18 cellular contexts compared by ENCODE assay signal in the genomic region with DNA sequence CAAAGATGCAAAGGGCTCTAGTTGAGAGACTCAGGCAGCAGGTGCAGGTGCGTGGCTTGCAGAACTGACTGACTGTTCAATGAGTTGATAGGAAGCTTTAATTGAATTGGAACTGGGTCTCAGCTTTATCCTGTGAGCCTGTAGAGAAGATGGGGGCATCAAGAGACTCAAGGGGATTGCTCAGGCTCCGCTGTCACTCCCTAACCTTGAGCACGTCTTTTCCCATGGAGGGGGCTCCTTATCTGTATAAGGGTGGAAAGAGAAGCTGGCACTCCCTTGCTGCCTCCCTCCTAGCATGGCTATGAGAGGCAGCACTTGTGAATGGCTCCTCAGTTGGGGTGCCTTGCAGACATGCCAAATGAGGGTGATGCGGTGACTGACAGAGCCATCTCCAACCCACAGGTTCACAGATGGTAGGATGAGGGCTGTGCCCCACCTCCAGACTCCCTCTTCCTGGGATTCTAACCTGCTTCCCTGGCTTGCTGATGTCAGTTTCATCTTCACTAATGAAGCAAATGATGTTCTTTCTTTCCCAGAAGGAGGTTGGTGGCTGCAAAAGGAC. TPM values are rescaled to one million over a fixed set of nuclear protein-coding genes. Genes with fewer than 3 reads are reported as not detected.
A peak's percentile ranks its signal among the peaks of the same experiment; 100 is the strongest.
DNase-seq lines count a peak whose midpoint lies in the region; ATAC-seq and TF ChIP-seq lines count a peak whose summit lies in the region.
"Had no signal": no experiment of that assay in that cellular context is flagged by ENCODE, and none has a peak within 500 bp of the region (broad histone marks: within the 10 kb centered on the region; RNA-seq: fewer than 3 reads in every experiment).

No MANE protein-coding gene starts in this region.

- TF ChIP-seq CTCF in RWPE1 (conservative IDR thresholded peaks at IDR 0.05; ENCODE audit: low read depth), result no peak

- POLR2A ChIA-PET in RWPE1 (lab: Yijun Ruan, JAX; ENCODE audit: low non-redundant PET), result no interaction called here

- DNase-seq in activated T-cell treated with anti-CD3 and anti-CD28 coated beads, Interleukin-2, amount 50 U/mL, for 72 hours, result no peak
- DNase-seq in activated T-cell treated with anti-CD3 and anti-CD28 coated beads, Interleukin-2, amount 50 U/mL, for 1 hour, result no peak
- DNase-seq in RWPE1 (ENCODE audit: low spot score) (no peak), left lobe of liver (ENCODE audit: low spot score) (peak; percentile 26), OCI-M1 (lab: John Stamatoyannopoulos, UW) (no peak)
- DNase-seq in stimulated activated CD8-positive, alpha-beta memory T cell treated with anti-CD3 and anti-CD28 coated beads, Interleukin-4, amount 100 ng/mL, for 48 hours, result peak; percentile 16
- DNase-seq: CD4-positive, CD25-positive, alpha-beta regulatory T cell; CD8-positive, alpha-beta memory T cell; COR-L47; DMS 273 treated with DMSO at 0.1 percent for 48 hours; DND-41; EL; H9 had no signal

- H3K27ac ChIP-seq in RWPE1, result peak overlapping the region; percentile 97
- H3K27ac ChIP-seq: BLaER1 treated with 17β-estradiol and CSF1 and Interleukin-3, amounts not matched to agents 10 nM and 100 nM had no signal

- peaks cover 0 to 9% of the 10 kb centered on the region in 2 donors for H3K36me3 Mint-ChIP-seq in activated T-cell treated with anti-CD3 and anti-CD28 coated beads, Interleukin-2, amount 50 U/mL, for 72 hours (ENCODE audit: insufficient read depth in 2 of 2)

- ATAC-seq in activated T-cell treated with anti-CD3 and anti-CD28 coated beads, Interleukin-2, amount 50 U/mL, for 72 hours (replicated peaks in 1 of 2), result peak; percentile 11 to 13
- ATAC-seq in left lobe of liver, result no peak
- no peak for ATAC-seq in HG03342 (IDR thresholded peaks at IDR 0.05; ENCODE audit: unreplicated experiment)
- ATAC-seq: GM12878, HepG2 had no signal

- no peak overlapping the region for H3K27ac Mint-ChIP-seq in activated T-cell treated with anti-CD3 and anti-CD28 coated beads, Interleukin-2, amount 50 U/mL, for 72 hours
- H3K27ac Mint-ChIP-seq: B cell; CD4-positive, CD25-positive, alpha-beta regulatory T cell; H9 had no signal

- peaks cover 3 to 7% of the 10 kb centered on the region in 2 donors for H3K9me3 Mint-ChIP-seq in activated T-cell treated with anti-CD3 and anti-CD28 coated beads, Interleukin-2, amount 50 U/mL, for 72 hours

- CTCF ChIA-PET in RWPE1 (lab: Yijun Ruan, JAX), result no interaction called here

- H3K4me3 Mint-ChIP-seq in activated T-cell treated with anti-CD3 and anti-CD28 coated beads, Interleukin-2, amount 50 U/mL, for 72 hours, result no peak overlapping the region
- H3K4me3 Mint-ChIP-seq: B cell; CD4-positive, CD25-positive, alpha-beta regulatory T cell; CD8-positive, alpha-beta memory T cell; H9 had no signal

- peaks cover 10% of the 10 kb centered on the region for H3K27me3 Mint-ChIP-seq in activated T-cell treated with anti-CD3 and anti-CD28 coated beads, Interleukin-2, amount 50 U/mL, for 72 hours (ENCODE audit: low read depth)

- peaks cover 9% of the 10 kb centered on the region for H3K4me1 Mint-ChIP-seq in activated T-cell treated with anti-CD3 and anti-CD28 coated beads, Interleukin-2, amount 50 U/mL, for 72 hours (ENCODE audit: low read depth)
- H3K4me1 Mint-ChIP-seq: B cell had no signal

RNA-seq across cellular contexts. Expression of gene PLEKHA1, which starts 12.4 kb away (rescaled TPM):
- total RNA-seq in activated T-cell treated with anti-CD3 and anti-CD28 coated beads, Interleukin-2, amount 50 U/mL, for 72 hours, result 10 to 100 TPM in 1 of 2 donors, 1 to 10 TPM in 1; 8.7 to 14.8 TPM
- 21.1 TPM for total RNA-seq in left lobe of liver

Comparison
In these comparisons a context has a peak if more than half of its experiments do, and no peak if none do; other contexts are left out.
1. ATAC-seq: peak in activated T-cell treated with anti-CD3 and anti-CD28 coated beads, Interleukin-2, amount 50 U/mL, for 72 hours (2 of 2); none in left lobe of liver (single experiment) and HG03342 (single experiment).
2. DNase-seq: peak in left lobe of liver (single experiment) and stimulated activated CD8-positive, alpha-beta memory T cell treated with anti-CD3 and anti-CD28 coated beads, Interleukin-4, amount 100 ng/mL, for 48 hours (single experiment); none in activated T-cell treated with anti-CD3 and anti-CD28 coated beads, Interleukin-2, amount 50 U/mL, for 72 hours (0 of 2), activated T-cell treated with anti-CD3 and anti-CD28 coated beads, Interleukin-2, amount 50 U/mL, for 1 hour (single experiment), RWPE1 (single experiment) and OCI-M1 (single experiment).